Comparison of ENCODE assay signal across 28 cellular contexts in the genomic region with DNA sequence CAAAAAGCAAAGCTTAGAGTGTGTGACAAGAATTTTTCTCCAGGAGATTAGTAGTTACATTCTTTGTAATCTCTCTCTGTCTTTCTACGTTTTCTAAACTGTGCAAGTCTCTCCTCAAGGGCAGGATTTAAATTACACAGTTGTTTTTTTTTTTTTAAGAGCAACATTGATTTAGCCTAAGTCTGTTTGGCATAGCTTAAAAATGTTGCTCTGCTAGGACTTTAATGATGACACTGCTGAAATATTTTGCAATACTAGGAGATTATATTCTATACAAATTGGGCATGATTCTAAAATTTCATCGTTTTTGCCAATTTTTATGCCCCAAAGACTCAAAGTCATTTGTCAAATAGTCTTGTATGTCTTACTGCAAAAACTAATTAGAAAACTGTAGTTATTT.
"Had no signal": no experiment of that assay in that cellular context is flagged by ENCODE, and none has a peak within 500 bp of the region (broad histone marks: within the 10 kb centered on the region; RNA-seq: fewer than 3 reads in every experiment).

No MANE protein-coding gene starts in this region.

- H3K4me3 Mint-ChIP-seq: activated CD4-positive, alpha-beta memory T cell treated with anti-CD3 and anti-CD28 coated beads for 36 hours; activated CD4-positive, alpha-beta T cell treated with anti-CD3 and anti-CD28 coated beads, Interleukin-2, amount 10 ng/mL, durations not matched to agents 24 days and 14 days; activated naive CD4-positive, alpha-beta T cell treated with anti-CD3 and anti-CD28 coated beads, Interleukin-2, amount 10 ng/mL, durations not matched to agents 7 days and 5 days; activated naive CD8-positive, alpha-beta T cell treated with anti-CD3 and anti-CD28 coated beads, Interleukin-2, amount 10 ng/mL, durations not matched to agents 7 days and 5 days; naive thymus-derived CD4-positive, alpha-beta T cell; neural crest cell; T-helper 1 cell treated with Interleukin-12 subunit alpha and Interleukin-12 subunit beta and Interleukin-4 antibody, amounts not matched to agents 30 μg/mL and 1 μg/mL, for 36 hours had no signal

- H3K4me3 ChIP-seq: gastrocnemius medialis, left ventricle myocardium inferior, lung, right atrium auricular region, spleen, suprapubic skin, tibial nerve had no signal

- H3K4me1 Mint-ChIP-seq: activated naive CD4-positive, alpha-beta T cell treated with anti-CD3 and anti-CD28 coated beads, Interleukin-2, amount 10 ng/mL, durations not matched to agents 7 days and 5 days; neural crest cell had no signal

- H3K4me1 ChIP-seq: gastrocnemius medialis, left ventricle myocardium inferior, right atrium auricular region, spleen, suprapubic skin, tibial nerve had no signal

- DNase-seq: activated CD4-positive, alpha-beta memory T cell treated with anti-CD3 and anti-CD28 coated beads for 36 hours; activated CD4-positive, alpha-beta T cell treated with anti-CD3 and anti-CD28 coated beads, Interleukin-2, amount 10 ng/mL, durations not matched to agents 24 days and 14 days; activated CD4-positive, CD25-positive, alpha-beta regulatory T cell treated with anti-CD3 and anti-CD28 coated beads, Interleukin-2, amount 50 U/mL, for 72 hours; activated CD8-positive, alpha-beta memory T cell treated with anti-CD3 and anti-CD28 coated beads, Interleukin-2, amount 50 U/mL, for 4 hours; activated gamma-delta T cell; activated naive CD4-positive, alpha-beta T cell treated with anti-CD3 and anti-CD28 coated beads, Interleukin-2, amount 10 ng/mL, durations not matched to agents 7 days and 5 days; activated naive CD8-positive, alpha-beta T cell treated with anti-CD3 and anti-CD28 coated beads, Interleukin-2, amount 10 ng/mL, durations not matched to agents 7 days and 5 days; activated T-cell treated with anti-CD3 and anti-CD28 coated beads, Interleukin-2, amount 50 U/mL, for 1 hour; amniotic stem cell; caudate nucleus; cortex of kidney; gastrocnemius medialis; glutamatergic neuron; islet precursor cell; left ventricle myocardium inferior; naive thymus-derived CD4-positive, alpha-beta T cell; occipital lobe; spleen; stimulated activated naive CD4-positive, alpha-beta T cell; T1000; WERI-Rb-1 had no signal

- H3K36me3 Mint-ChIP-seq: activated CD4-positive, alpha-beta memory T cell treated with anti-CD3 and anti-CD28 coated beads for 36 hours; activated naive CD4-positive, alpha-beta T cell treated with anti-CD3 and anti-CD28 coated beads, Interleukin-2, amount 10 ng/mL, durations not matched to agents 7 days and 5 days; activated naive CD8-positive, alpha-beta T cell treated with anti-CD3 and anti-CD28 coated beads, Interleukin-2, amount 10 ng/mL, durations not matched to agents 7 days and 5 days; naive thymus-derived CD4-positive, alpha-beta T cell had no signal

- ATAC-seq: esophagus mucosa; gastrocnemius medialis; naive thymus-derived CD4-positive, alpha-beta T cell had no signal

- H3K9me3 ChIP-seq: gastrocnemius medialis, suprapubic skin had no signal

- H3K27ac Mint-ChIP-seq: activated CD4-positive, alpha-beta memory T cell treated with anti-CD3 and anti-CD28 coated beads for 36 hours; activated CD4-positive, alpha-beta T cell treated with anti-CD3 and anti-CD28 coated beads, Interleukin-2, amount 10 ng/mL, durations not matched to agents 24 days and 14 days; activated naive CD4-positive, alpha-beta T cell treated with anti-CD3 and anti-CD28 coated beads, Interleukin-2, amount 10 ng/mL, durations not matched to agents 7 days and 5 days; activated naive CD8-positive, alpha-beta T cell treated with anti-CD3 and anti-CD28 coated beads, Interleukin-2, amount 10 ng/mL, durations not matched to agents 7 days and 5 days; naive thymus-derived CD4-positive, alpha-beta T cell; T-helper 1 cell treated with Interleukin-12 subunit alpha and Interleukin-12 subunit beta and Interleukin-4 antibody, amounts not matched to agents 30 μg/mL and 1 μg/mL, for 36 hours had no signal

- H3K9me3 Mint-ChIP-seq: activated CD4-positive, alpha-beta T cell treated with anti-CD3 and anti-CD28 coated beads, Interleukin-2, amount 10 ng/mL, durations not matched to agents 24 days and 14 days; activated naive CD4-positive, alpha-beta T cell treated with anti-CD3 and anti-CD28 coated beads, Interleukin-2, amount 10 ng/mL, durations not matched to agents 7 days and 5 days; activated naive CD8-positive, alpha-beta T cell treated with anti-CD3 and anti-CD28 coated beads, Interleukin-2, amount 10 ng/mL, durations not matched to agents 7 days and 5 days; T-helper 1 cell treated with Interleukin-12 subunit alpha and Interleukin-12 subunit beta and Interleukin-4 antibody, amounts not matched to agents 30 μg/mL and 1 μg/mL, for 36 hours had no signal

- H3K27me3 Mint-ChIP-seq: activated CD4-positive, alpha-beta memory T cell treated with anti-CD3 and anti-CD28 coated beads for 36 hours; activated CD4-positive, alpha-beta T cell treated with anti-CD3 and anti-CD28 coated beads, Interleukin-2, amount 10 ng/mL, durations not matched to agents 24 days and 14 days; activated naive CD4-positive, alpha-beta T cell treated with anti-CD3 and anti-CD28 coated beads, Interleukin-2, amount 10 ng/mL, durations not matched to agents 7 days and 5 days had no signal

- H3K27me3 ChIP-seq: gastrocnemius medialis, right atrium auricular region, spleen, suprapubic skin, tibial nerve had no signal

- H3K27ac ChIP-seq: gastrocnemius medialis, left ventricle myocardium inferior, right atrium auricular region, spleen, suprapubic skin, tibial nerve, WERI-Rb-1 had no signal

- H3K36me3 ChIP-seq: gastrocnemius medialis, left ventricle myocardium inferior, right atrium auricular region, spleen, suprapubic skin, tibial nerve, WERI-Rb-1 had no signal
